Comparison of ENCODE assay signal across 19 cellular contexts in genomic region chr5:172556971-172557461, GRCh38.
DNase-seq lines count a peak whose midpoint lies in the region; ATAC-seq, FAIRE-seq and TF ChIP-seq lines count a peak whose summit lies in the region.
"Had no signal": no experiment of that assay in that cellular context is flagged by ENCODE, and none has a peak within 500 bp of the region (broad histone marks: within the 10 kb centered on the region; RNA-seq: fewer than 3 reads in every experiment).

No MANE protein-coding gene starts in this region.

- H2AFZ ChIP-seq in K562 (ENCODE audit: low read depth, low read length): no peak overlapping the region

- no peak for TF ChIP-seq CTCF in K562 (IDR thresholded peaks at IDR 0.05 in 2 of 3, conservative IDR thresholded peaks at IDR 0.05 in 1 of 3; ENCODE audit: insufficient read depth in 2 of 3, low read depth in 1 of 3, low read length in 3 of 3)
- no peak for TF ChIP-seq CTCF in testis (IDR thresholded peaks at IDR 0.05)

- peak in 1 of 4 experiments; percentile 27 for DNase-seq in K562 (ENCODE audit: extremely low read depth in 1 of 4, low spot score in 3 of 4)
- peak; percentile 59 for DNase-seq in left cardiac atrium
- DNase-seq in testis: peak; percentile 76
- no peak for DNase-seq in GM03348 (ENCODE audit: low spot score)
- no peak for DNase-seq in activated naive CD4-positive, alpha-beta T cell treated with Interleukin-2 at 50 U/mL for 16 hours
- no peak for DNase-seq in activated naive CD8-positive, alpha-beta T cell treated with anti-CD3 and anti-CD28 coated beads for 36 hours
- DNase-seq: brain microvascular endothelial cell; glutamatergic neuron; MM.1S; NCI-H2107; NK-92 treated with Interleukin-12 subunit alpha and Interleukin-12 subunit beta, amount 100 ng/mL, for 24 hours; SHP77; T-helper 9 cell had no signal

- no peaks in the 10 kb centered on the region for H3K9me3 ChIP-seq in K562 (replicated peaks; ENCODE audit: control insufficient read depth, insufficient read depth, low read depth, low read length)
- no peaks in the 10 kb centered on the region for H3K9me3 ChIP-seq in mucosa of rectum (ENCODE audit: control insufficient read depth in 2 of 2, low read length in 2 of 2)
- H3K9me3 ChIP-seq in testis: no peaks in the 10 kb centered on the region
- H3K9me3 ChIP-seq: neutrophil had no signal

- TF ChIP-seq POLR2A in K562 (conservative IDR thresholded peaks at IDR 0.05) (no peak), testis (IDR thresholded peaks at IDR 0.05) (no peak)

- TF ChIP-seq RAD21 in K562 (CRISPR knock-in tag; conservative IDR thresholded peaks at IDR 0.05 in 1 of 2, IDR thresholded peaks at IDR 0.05 in 1 of 2): no peak

- H3K27me3 Mint-ChIP-seq in activated naive CD8-positive, alpha-beta T cell treated with anti-CD3 and anti-CD28 coated beads for 36 hours: no peaks in the 10 kb centered on the region

- no peaks in the 10 kb centered on the region for H4K20me1 ChIP-seq in K562 (replicated peaks; ENCODE audit: control insufficient read depth, insufficient read depth, low read length)

- H3K4me3 ChIP-seq in K562: no peak overlapping the region
- H3K4me3 ChIP-seq in mucosa of rectum (ENCODE audit: low read length in 2 of 2): no peak overlapping the region
- no peak overlapping the region for H3K4me3 ChIP-seq in testis

- H3K4me1 Mint-ChIP-seq in activated naive CD8-positive, alpha-beta T cell treated with anti-CD3 and anti-CD28 coated beads for 36 hours: no peaks in the 10 kb centered on the region
- H3K4me1 Mint-ChIP-seq: B cell had no signal

- no peak overlapping the region for H3K4me3 Mint-ChIP-seq in activated naive CD8-positive, alpha-beta T cell treated with anti-CD3 and anti-CD28 coated beads for 36 hours
- H3K4me3 Mint-ChIP-seq: activated T-helper 1 cell treated with anti-CD3 and anti-CD28 coated beads, Interleukin-12 subunit alpha, Interleukin-12 subunit beta, Interleukin-2, Interleukin-4 antibody, amounts not matched to agents 30 ng/mL and 10 ng/mL and 1 ng/mL, durations not matched to agents 14 hours and 24 hours and 36 hours; B cell; HFFc6 had no signal

- in situ Hi-C loops in K562 (cut with MboI): no loop called here

- no peak for FAIRE-seq in K562 (lab: Jason Lieb, UNC)

- H3K9me3 Mint-ChIP-seq in activated naive CD8-positive, alpha-beta T cell treated with anti-CD3 and anti-CD28 coated beads for 36 hours: no peaks in the 10 kb centered on the region
- H3K9me3 Mint-ChIP-seq: activated T-helper 1 cell treated with anti-CD3 and anti-CD28 coated beads, Interleukin-12 subunit alpha, Interleukin-12 subunit beta, Interleukin-2, Interleukin-4 antibody, amounts not matched to agents 30 ng/mL and 10 ng/mL and 1 ng/mL, durations not matched to agents 14 hours and 24 hours and 36 hours; HFFc6 had no signal

- ATAC-seq in K562: peak; percentile 52; the same call in 2 of the 3 replicates
- ATAC-seq in left cardiac atrium: peak; percentile 71 to 77
- no peak for ATAC-seq in activated CD4-positive, CD25-positive, alpha-beta regulatory T cell treated with anti-CD3 and anti-CD28 coated beads, Interleukin-2, amount 50 U/mL, for 24 hours

- H3K36me3 Mint-ChIP-seq in activated naive CD8-positive, alpha-beta T cell treated with anti-CD3 and anti-CD28 coated beads for 36 hours: no peaks in the 10 kb centered on the region

- H3K9ac ChIP-seq in K562 (ENCODE audit: insufficient read depth in 1 of 2, low read depth in 2 of 2, low read length in 2 of 2) (no peak overlapping the region), mucosa of rectum (ENCODE audit: low read depth in 1 of 2, low read length in 2 of 2) (no peak overlapping the region)

- no peaks in the 10 kb centered on the region for H3K9me1 ChIP-seq in K562 (ENCODE audit: control insufficient read depth, insufficient read depth, low read length)

- intact Hi-C loops in K562 (cut with micrococcal nuclease) (no loop called here), left cardiac atrium (cut with DNase I) (no loop called here), testis (cut with DNase I; ENCODE audit: low total_unique reads) (no loop called here)

- WGBS in K562 (ENCODE audit: insufficient coverage, low coverage, missing lambda C conversion rate): 0% methylated on average over 12 of the region's 12 CpGs
- 37% methylated on average over 12 of the region's 12 CpGs for WGBS in testis, 2 donors

- POLR2A ChIA-PET in K562 (lab: Yijun Ruan, JAX): no interaction called here

- H3K27ac ChIP-seq in K562 (ENCODE audit: extremely low read depth, low read depth, low read length) (no peak overlapping the region), mucosa of rectum (ENCODE audit: low read depth in 2 of 2, low read length in 2 of 2) (peak overlapping the region; percentile 11 to 58), testis (peak overlapping the region in 1 of 2 donors; percentile 80)
- H3K27ac ChIP-seq: brain microvascular endothelial cell, neutrophil had no signal

- CTCF ChIA-PET in K562 (lab: Yijun Ruan, JAX; ENCODE audit: low intra/inter-chr PET ratio): no interaction called here

- no peaks in the 10 kb centered on the region for H3K79me2 ChIP-seq in K562 (ENCODE audit: control insufficient read depth, insufficient read depth, low read length)

- H3K27ac Mint-ChIP-seq in activated naive CD8-positive, alpha-beta T cell treated with anti-CD3 and anti-CD28 coated beads for 36 hours: no peak overlapping the region
- H3K27ac Mint-ChIP-seq: activated T-helper 1 cell treated with anti-CD3 and anti-CD28 coated beads, Interleukin-12 subunit alpha, Interleukin-12 subunit beta, Interleukin-2, Interleukin-4 antibody, amounts not matched to agents 30 ng/mL and 10 ng/mL and 1 ng/mL, durations not matched to agents 14 hours and 24 hours and 36 hours; B cell; HFFc6 had no signal

- TF ChIP-seq EP300 in K562 (IDR thresholded peaks at IDR 0.05; ENCODE audit: low read length): no peak

- H3K4me1 ChIP-seq in K562 (replicated peaks in 1 of 2; ENCODE audit: control insufficient read depth in 2 of 2, insufficient read depth in 2 of 2, low read length in 2 of 2) (no peaks in the 10 kb centered on the region; a peak in 1 of 5 replicates), mucosa of rectum (ENCODE audit: control insufficient read depth in 2 of 2, insufficient read depth in 2 of 2, low read length in 2 of 2) (peaks cover 3 to 17% of the 10 kb centered on the region in 2 donors), testis (peaks cover 23% of the 10 kb centered on the region)

- H3K4me2 ChIP-seq in K562 (ENCODE audit: insufficient read depth, low read length): no peak overlapping the region

- BruUV-seq in K562 (replicated peaks; lab: Mats Ljungman, UMichigan): no TSS peak

- H3K27me3 ChIP-seq in K562 (ENCODE audit: control insufficient read depth in 2 of 2, insufficient read depth in 2 of 2, low read length in 2 of 2): peaks cover 50 to 80% of the 10 kb centered on the region in 2 experiments
- no peaks in the 10 kb centered on the region for H3K27me3 ChIP-seq in mucosa of rectum (ENCODE audit: control insufficient read depth in 2 of 2, insufficient read depth in 2 of 2, low read length in 2 of 2)
- no peaks in the 10 kb centered on the region for H3K27me3 ChIP-seq in testis
- H3K27me3 ChIP-seq: neutrophil had no signal

- H3K36me3 ChIP-seq in K562 (ENCODE audit: control insufficient read depth, insufficient read depth, low read length) (no peaks in the 10 kb centered on the region), mucosa of rectum (ENCODE audit: control insufficient read depth in 2 of 2, insufficient read depth in 2 of 2, low read length in 2 of 2) (no peaks in the 10 kb centered on the region), testis (ENCODE audit: low read depth, missing control alignments) (no peaks in the 10 kb centered on the region)
- H3K36me3 ChIP-seq: brain microvascular endothelial cell, neutrophil had no signal

TF ChIP-seq in K562, 482 proteins besides CTCF, POLR2A, EP300 and RAD21:
- no peak for TF ChIP-seq LCOR (CRISPR knock-in tag; IDR thresholded peaks at IDR 0.05)
- no peak for TF ChIP-seq E4F1 (CRISPR knock-in tag; IDR thresholded peaks at IDR 0.05; ENCODE audit: borderline replicate concordance)
- no peak for TF ChIP-seq ID3 (CRISPR knock-in tag; IDR thresholded peaks at IDR 0.05)
- no peak for TF ChIP-seq ID3 (tag; IDR thresholded peaks at IDR 0.05)

Comparison
In these comparisons a context has a peak if more than half of its experiments do, and no peak if none do; other contexts are left out.
1. ATAC-seq: peak in K562 (single experiment) and left cardiac atrium (2 of 2); none in activated CD4-positive, CD25-positive, alpha-beta regulatory T cell treated with anti-CD3 and anti-CD28 coated beads, Interleukin-2, amount 50 U/mL, for 24 hours (0 of 2).
2. DNase-seq: peak in left cardiac atrium (single experiment) and testis (single experiment); none in GM03348 (single experiment), activated naive CD4-positive, alpha-beta T cell treated with Interleukin-2 at 50 U/mL for 16 hours (single experiment) and activated naive CD8-positive, alpha-beta T cell treated with anti-CD3 and anti-CD28 coated beads for 36 hours (single experiment).